Comparison of ENCODE assay signal across 9 cellular contexts in the genomic region with DNA sequence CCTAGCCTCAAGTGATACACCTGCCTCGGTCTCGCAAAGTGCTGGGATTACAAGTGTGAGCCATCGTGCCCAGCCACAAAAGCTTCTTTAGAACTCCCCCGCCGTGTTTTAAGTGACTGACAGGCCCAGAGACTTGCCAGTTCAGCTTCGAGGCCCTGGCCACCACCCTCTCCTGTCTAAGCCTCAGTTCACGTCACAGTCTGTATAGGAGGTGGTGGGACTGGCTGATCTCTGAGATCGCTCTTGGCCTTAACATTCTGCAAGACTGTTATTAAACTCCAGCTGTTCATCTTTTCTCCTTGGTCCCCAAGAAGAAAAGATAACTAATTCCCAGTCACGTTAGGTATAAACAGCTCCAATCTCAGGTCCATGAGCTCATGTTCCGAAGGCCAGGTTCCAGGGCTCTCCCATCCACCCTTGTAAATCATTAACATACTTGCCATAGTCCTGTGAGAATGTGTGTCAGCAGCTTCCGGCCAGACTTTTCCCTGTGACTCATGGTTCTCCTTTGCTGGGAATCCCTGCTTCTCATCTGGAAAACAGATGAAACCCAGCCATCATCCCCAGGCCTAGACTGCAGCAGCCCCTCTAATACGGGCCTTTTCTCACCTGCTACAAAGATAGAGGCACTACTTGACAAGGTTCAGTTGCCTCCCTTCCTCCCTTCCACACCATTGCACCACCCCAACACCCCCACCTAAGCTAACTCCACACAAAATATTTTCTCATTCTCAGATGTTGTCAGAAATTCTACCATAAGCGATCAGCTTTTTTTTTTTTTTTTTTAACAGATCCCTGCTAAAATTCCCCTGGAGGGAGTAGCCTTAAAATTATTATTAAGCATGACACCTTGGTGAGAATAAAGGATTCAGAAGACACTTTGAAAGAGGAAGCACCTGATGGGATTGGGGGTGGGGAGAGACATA. TPM values are rescaled to one million over a fixed set of nuclear protein-coding genes. Genes with fewer than 3 reads are reported as not detected.
DNase-seq lines count a peak whose midpoint lies in the region; ATAC-seq, FAIRE-seq and TF ChIP-seq lines count a peak whose summit lies in the region.
"Had no signal": no experiment of that assay in that cellular context is flagged by ENCODE, and none has a peak within 500 bp of the region (broad histone marks: within the 10 kb centered on the region; RNA-seq: fewer than 3 reads in every experiment).

No MANE protein-coding gene starts in this region.

- H3K27me3 ChIP-seq in cardiac muscle cell (no peaks in the 10 kb centered on the region), bronchial epithelial cell (ENCODE audit: control insufficient read depth, insufficient read depth, low read length) (no peaks in the 10 kb centered on the region), lower lobe of right lung (ENCODE audit: low read depth) (no peaks in the 10 kb centered on the region), vagina (no peaks in the 10 kb centered on the region), tibial nerve (no peaks in the 10 kb centered on the region)

- H3K36me3 ChIP-seq in cardiac muscle cell = no peaks in the 10 kb centered on the region
- H3K36me3 ChIP-seq in bronchial epithelial cell (ENCODE audit: control insufficient read depth, insufficient read depth, low read length) = no peaks in the 10 kb centered on the region
- no peaks in the 10 kb centered on the region for H3K36me3 ChIP-seq in lower lobe of right lung
- no peaks in the 10 kb centered on the region for H3K36me3 ChIP-seq in vagina
- H3K36me3 ChIP-seq in tibial nerve = no peaks in the 10 kb centered on the region

- H3K9me3 ChIP-seq in cardiac muscle cell (ENCODE audit: low read depth) = no peaks in the 10 kb centered on the region
- H3K9me3 ChIP-seq in lower lobe of right lung = no peaks in the 10 kb centered on the region
- no peaks in the 10 kb centered on the region for H3K9me3 ChIP-seq in vagina
- H3K9me3 ChIP-seq in tibial nerve = no peaks in the 10 kb centered on the region

- no peak for TF ChIP-seq CTCF in cardiac muscle cell (IDR thresholded peaks at IDR 0.05; ENCODE audit: low read depth, low read length)
- TF ChIP-seq CTCF in bronchial epithelial cell (IDR thresholded peaks at IDR 0.05; ENCODE audit: insufficient read depth, low read length, severe bottlenecking) = no peak
- no peak for TF ChIP-seq CTCF in lower lobe of right lung (IDR thresholded peaks at IDR 0.05)
- no peak for TF ChIP-seq CTCF in vagina (IDR thresholded peaks at IDR 0.05)
- no peak for TF ChIP-seq CTCF in tibial nerve (IDR thresholded peaks at IDR 0.05)

- H3K4me3 ChIP-seq in cardiac muscle cell (no peak overlapping the region), bronchial epithelial cell (ENCODE audit: low read depth, low read length) (no peak overlapping the region), lower lobe of right lung (no peak overlapping the region), vagina (no peak overlapping the region), tibial nerve (no peak overlapping the region)

- TF ChIP-seq EP300 in tibial nerve (IDR thresholded peaks at IDR 0.05) = no peak

- peak; percentile 62 for FAIRE-seq in bronchial epithelial cell (lab: Jason Lieb, UNC)

- ATAC-seq in Right ventricle myocardium inferior (no peak), lower lobe of right lung (peak; percentile 79 to 89)

- DNase-seq in cardiac muscle cell (ENCODE audit: low read depth in 1 of 2, low spot score in 1 of 2) (peak in 1 of 2 donors; percentile 87), Right ventricle myocardium inferior (ENCODE audit: missing footprints) (no peak), bronchial epithelial cell (ENCODE audit: low read depth) (peak; percentile 97), lower lobe of right lung (no peak), vagina (ENCODE audit: extremely low spot score in 2 of 2) (peak in 1 of 2 donors; percentile 95), SKM-1 (lab: John Stamatoyannopoulos, UW; ENCODE audit: unreplicated experiment) (no peak), tibial nerve (ENCODE audit: low spot score in 2 of 2) (no peak)
- no peak for DNase-seq in activated CD4-positive, alpha-beta T cell treated with anti-CD3 and anti-CD28 coated beads, Interleukin-2, amount 50 U/mL, for 1 hour

- 67 to 71% methylated on average over 13 of the region's 13 CpGs for WGBS in tibial nerve, 2 donors

- TF ChIP-seq POLR2A in vagina (IDR thresholded peaks at IDR 0.05) = no peak
- no peak for TF ChIP-seq POLR2A in tibial nerve (IDR thresholded peaks at IDR 0.05)

- intact Hi-C loops in Right ventricle myocardium inferior (cut with DNase I) (no loop called here), lower lobe of right lung (cut with DNase I) (no loop called here), vagina (cut with DNase I) (no loop called here)

- peak overlapping the region; percentile 27 for H3K27ac ChIP-seq in cardiac muscle cell
- peak overlapping the region; percentile 76 for H3K27ac ChIP-seq in lower lobe of right lung
- peak overlapping the region; percentile 74 for H3K27ac ChIP-seq in vagina
- peak overlapping the region in 2 of 4 donors; percentile 30 to 70 for H3K27ac ChIP-seq in tibial nerve

- H3K4me1 ChIP-seq in cardiac muscle cell (ENCODE audit: low read depth) = no peaks in the 10 kb centered on the region
- H3K4me1 ChIP-seq in lower lobe of right lung = peaks cover 13% of the 10 kb centered on the region
- peaks cover 11% of the 10 kb centered on the region for H3K4me1 ChIP-seq in vagina
- H3K4me1 ChIP-seq in tibial nerve = peaks cover 0 to 21% (median 10%) of the 10 kb centered on the region in 4 donors

RNA-seq across cellular contexts. Expression of a gene that starts 5.6 kb away (rescaled TPM):
- total RNA-seq in cardiac muscle cell (12.7 and 21.5 TPM in 2 replicates), Right ventricle myocardium inferior (22.3 TPM), bronchial epithelial cell (72.1 and 78.5 TPM in 2 replicates), lower lobe of right lung (89.2 TPM), vagina (42.5 TPM), tibial nerve (10 to 100 TPM; 51.6 to 64.9 (median 62.0) TPM)
- 11.8 and 18.9 TPM in 2 replicates for polyA plus RNA-seq in cardiac muscle cell

RNA-seq across cellular contexts. Expression of a gene that starts 38.4 kb away (rescaled TPM):
- total RNA-seq in cardiac muscle cell (0.21 TPM in 1 of 2 replicates, not detected in the other), Right ventricle myocardium inferior (0.54 TPM), bronchial epithelial cell (not detected in 2 replicates), lower lobe of right lung (not detected), vagina (not detected), tibial nerve (not detected)
- 0.45 TPM in 1 of 2 replicates, not detected in the other for polyA plus RNA-seq in cardiac muscle cell
- total RNA-seq: activated CD8-positive, alpha-beta memory T cell treated with anti-CD3 and anti-CD28 coated beads for 36 hours had no signal
